In the genomic region with DNA sequence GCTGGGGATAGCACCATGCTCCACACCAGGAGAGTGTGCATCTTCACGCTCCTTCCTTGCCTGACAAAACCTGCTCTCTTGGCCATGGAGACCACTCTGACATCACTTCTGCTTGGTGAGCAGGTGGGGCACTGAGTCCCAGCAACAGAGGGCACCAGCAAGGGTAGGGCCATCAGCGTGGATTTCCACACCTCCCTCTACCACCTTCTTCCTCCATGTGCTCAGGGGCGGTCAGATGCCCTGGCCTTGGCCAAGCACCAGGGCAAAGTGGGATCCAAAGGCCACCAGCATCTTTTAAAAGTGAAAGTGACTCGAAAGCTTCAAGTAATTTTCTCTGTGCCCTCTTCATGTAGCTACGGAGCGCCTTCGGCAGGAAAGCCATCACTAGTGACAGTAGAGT, we compare ENCODE assay signal across 1 cellular context.
TF ChIP-seq lines count a peak whose summit lies in the region.

No MANE protein-coding gene starts in this region.

TF ChIP-seq in WTC11, 78 proteins besides CTCF, POLR2A, EP300 and RAD21 (continued from another document):
- TF ChIP-seq, protein P1, sequence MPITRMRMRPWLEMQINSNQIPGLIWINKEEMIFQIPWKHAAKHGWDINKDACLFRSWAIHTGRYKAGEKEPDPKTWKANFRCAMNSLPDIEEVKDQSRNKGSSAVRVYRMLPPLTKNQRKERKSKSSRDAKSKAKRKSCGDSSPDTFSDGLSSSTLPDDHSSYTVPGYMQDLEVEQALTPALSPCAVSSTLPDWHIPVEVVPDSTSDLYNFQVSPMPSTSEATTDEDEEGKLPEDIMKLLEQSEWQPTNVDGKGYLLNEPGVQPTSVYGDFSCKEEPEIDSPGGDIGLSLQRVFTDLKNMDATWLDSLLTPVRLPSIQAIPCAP (CRISPR knock-in tag; IDR thresholded peaks at IDR 0.05), result no peak
- no peak for TF ChIP-seq RELA (CRISPR knock-in tag; IDR thresholded peaks at IDR 0.05; ENCODE audit: borderline replicate concordance)
- TF ChIP-seq ZNF317 (CRISPR knock-in tag; IDR thresholded peaks at IDR 0.05; ENCODE audit: borderline replicate concordance, low read depth), result no peak
- TF ChIP-seq GTF2I (CRISPR knock-in tag; conservative IDR thresholded peaks at IDR 0.05), result no peak
- TF ChIP-seq NR2C2 (CRISPR knock-in tag; IDR thresholded peaks at IDR 0.05), result no peak
- TF ChIP-seq OVOL2 (CRISPR knock-in tag; IDR thresholded peaks at IDR 0.05; ENCODE audit: borderline replicate concordance), result no peak
- TF ChIP-seq TCF7 (CRISPR knock-in tag; IDR thresholded peaks at IDR 0.05; ENCODE audit: low read depth), result no peak
